1 cellular context compared by ENCODE assay signal in the genomic region with DNA sequence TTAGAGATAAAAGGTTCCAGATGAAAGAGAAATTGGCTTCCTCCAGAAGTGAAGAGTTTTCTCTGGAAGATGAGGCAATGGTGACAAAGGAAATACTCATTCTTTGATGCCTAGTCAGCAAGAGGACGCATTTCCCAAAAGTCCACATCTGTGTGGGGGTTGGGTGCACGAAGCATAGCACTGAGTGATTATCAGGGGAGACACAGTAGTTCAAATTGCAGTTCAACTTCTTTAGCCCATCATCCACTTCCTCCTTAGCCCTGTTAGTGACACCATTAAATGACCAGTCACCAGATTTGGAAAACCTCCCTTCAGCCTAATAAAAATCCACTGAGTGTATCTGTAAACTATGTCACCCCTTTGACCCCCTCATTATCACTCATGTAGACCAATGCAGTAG.
TF ChIP-seq lines count a peak whose summit lies in the region.

No MANE protein-coding gene starts in this region.

TF ChIP-seq in GM23338, 12 proteins besides CTCF, POLR2A, EP300 and RAD21 (continued from another document):
- TF ChIP-seq ZNF462 (CRISPR knock-in tag; IDR thresholded peaks at IDR 0.05) (no peak), NANOG (IDR thresholded peaks at IDR 0.05; ENCODE audit: borderline replicate concordance) (no peak), STAT1 (IDR thresholded peaks at IDR 0.05; ENCODE audit: unreplicated experiment) (no peak)
